In the genomic region with DNA sequence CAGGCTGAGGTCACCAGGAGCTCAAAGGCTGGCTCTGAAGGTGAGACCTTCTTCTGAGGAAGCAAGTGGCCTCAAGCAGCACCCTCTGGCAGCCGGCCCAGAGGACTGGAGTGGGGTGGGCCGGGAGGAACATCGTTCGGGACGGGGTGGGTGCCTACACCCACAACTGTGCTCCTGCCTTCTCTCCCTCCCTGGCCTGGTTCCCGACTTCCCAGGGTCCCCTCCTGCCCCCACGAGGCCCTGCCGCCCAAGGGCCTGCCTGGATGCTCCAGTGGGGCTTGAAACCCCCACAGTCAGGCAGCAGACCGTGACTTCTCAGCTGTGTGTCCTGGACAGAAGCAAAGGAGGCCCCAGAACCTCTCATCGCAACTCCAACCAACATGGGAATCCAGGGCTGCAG, we compare ENCODE assay signal across 1 cellular context.
TF ChIP-seq lines count a peak whose summit lies in the region.

No MANE protein-coding gene starts in this region.

TF ChIP-seq in H1, 55 proteins besides CTCF, POLR2A, EP300 and RAD21 (continued from another document):
- TF ChIP-seq TCF12 (IDR thresholded peaks at IDR 0.05; ENCODE audit: low read depth, low read length) (no peak), PHF8 (conservative IDR thresholded peaks at IDR 0.05; ENCODE audit: low read depth, low read length) (no peak)
